In the genomic region with DNA sequence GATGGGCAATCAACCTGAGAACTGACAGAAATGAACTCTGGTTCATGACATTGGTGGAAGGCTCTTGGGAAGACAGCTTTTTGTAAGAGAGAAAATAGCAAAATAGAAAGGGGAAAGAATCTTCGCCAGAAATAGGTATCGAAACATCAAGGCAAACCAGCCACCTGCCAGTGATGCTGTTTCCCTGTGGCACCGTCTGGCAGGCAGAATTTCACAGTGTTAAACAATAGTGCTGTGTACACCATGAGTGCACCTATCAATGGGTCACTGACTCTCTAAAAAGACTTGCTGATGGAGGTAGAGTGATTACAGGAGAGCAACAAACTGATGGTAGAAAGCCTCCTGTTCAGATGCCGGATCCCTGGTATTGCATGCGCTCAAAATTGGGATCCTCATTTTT, we compare ENCODE assay signal across 28 cellular contexts.
DNase-seq lines count a peak whose midpoint lies in the region; ATAC-seq and TF ChIP-seq lines count a peak whose summit lies in the region.
"Had no signal": no experiment of that assay in that cellular context is flagged by ENCODE, and none has a peak within 500 bp of the region (broad histone marks: within the 10 kb centered on the region; RNA-seq: fewer than 3 reads in every experiment).

No MANE protein-coding gene starts in this region.

- no peaks in the 10 kb centered on the region for H3K9me3 Mint-ChIP-seq in glutamatergic neuron (ENCODE audit: unreplicated experiment)
- H3K9me3 Mint-ChIP-seq in activated T-cell treated with anti-CD3 and anti-CD28 coated beads, Interleukin-2, amount 50 U/mL, for 24 hours, result no peaks in the 10 kb centered on the region

- no peak overlapping the region for H3K4me3 ChIP-seq in psoas muscle
- H3K4me3 ChIP-seq: colonic mucosa, esophagus squamous epithelium, GM12878, hepatocyte, SJCRH30, transverse colon had no signal

- peaks cover 21% of the 10 kb centered on the region for H3K4me1 Mint-ChIP-seq in glutamatergic neuron (ENCODE audit: low read depth, unreplicated experiment)
- H3K4me1 Mint-ChIP-seq in activated T-cell treated with anti-CD3 and anti-CD28 coated beads, Interleukin-2, amount 50 U/mL, for 24 hours (ENCODE audit: low read depth), result no peaks in the 10 kb centered on the region
- H3K4me1 Mint-ChIP-seq: activated naive CD4-positive, alpha-beta T cell treated with anti-CD3 and anti-CD28 coated beads, Interleukin-2, amount 50 U/mL, for 24 hours; activated T-helper 17 cell treated with anti-CD3 and anti-CD28 coated beads, Interleukin-2, amount 50 U/mL, for 72 hours; CD4-positive, alpha-beta memory T cell; endodermal cell had no signal

- H3K27ac ChIP-seq in psoas muscle, result no peak overlapping the region
- H3K27ac ChIP-seq: 22Rv1, colonic mucosa, esophagus squamous epithelium, hepatocyte, SJCRH30, transverse colon had no signal

- H3K9me3 ChIP-seq in psoas muscle, result no peaks in the 10 kb centered on the region
- H3K9me3 ChIP-seq: colonic mucosa, esophagus squamous epithelium, SJCRH30, transverse colon had no signal

- no peak overlapping the region for H3K4me3 Mint-ChIP-seq in glutamatergic neuron (ENCODE audit: unreplicated experiment)
- no peak overlapping the region for H3K4me3 Mint-ChIP-seq in activated T-cell treated with anti-CD3 and anti-CD28 coated beads, Interleukin-2, amount 50 U/mL, for 24 hours
- H3K4me3 Mint-ChIP-seq: activated naive CD4-positive, alpha-beta T cell treated with anti-CD3 and anti-CD28 coated beads, Interleukin-2, amount 50 U/mL, for 24 hours; activated T-helper 17 cell treated with anti-CD3 and anti-CD28 coated beads, Interleukin-2, amount 50 U/mL, for 72 hours; CD4-positive, alpha-beta memory T cell; endodermal cell had no signal

- DNase-seq in DMS 273 (lab: John Stamatoyannopoulos, UW; ENCODE audit: unreplicated experiment), result peak; percentile 25
- DNase-seq in DMS 273 treated with DMSO at 0.1 percent for 48 hours (lab: John Stamatoyannopoulos, UW), result no peak
- DNase-seq in NCI-H128 (lab: John Stamatoyannopoulos, UW; ENCODE audit: unreplicated experiment), result peak; percentile 37
- DNase-seq in NCI-H345 (lab: John Stamatoyannopoulos, UW), result peak; percentile 93
- no peak for DNase-seq in glutamatergic neuron
- no peak for DNase-seq in psoas muscle
- DNase-seq in activated T-cell treated with anti-CD3 and anti-CD28 coated beads, Interleukin-2, amount 50 U/mL, for 24 hours, result no peak
- DNase-seq: activated CD4-positive, alpha-beta T cell treated with anti-CD3 and anti-CD28 coated beads, Interleukin-2, amount 50 U/mL, for 48 hours; activated CD8-positive, alpha-beta memory T cell treated with anti-CD3 and anti-CD28 coated beads, Interleukin-2, amount 50 U/mL, for 4 hours; CD4-positive, alpha-beta memory T cell; colonic mucosa; endodermal cell; esophagus squamous epithelium; H7; Kasumi-1; left colon; mesenchymal stem cell; NCI-H1930; NCI-H526; OCI-M1; SJCRH30; transverse colon had no signal

- H3K27ac Mint-ChIP-seq in glutamatergic neuron (ENCODE audit: unreplicated experiment), result peak overlapping the region; percentile 41
- no peak overlapping the region for H3K27ac Mint-ChIP-seq in activated T-cell treated with anti-CD3 and anti-CD28 coated beads, Interleukin-2, amount 50 U/mL, for 24 hours
- H3K27ac Mint-ChIP-seq: activated naive CD4-positive, alpha-beta T cell treated with anti-CD3 and anti-CD28 coated beads, Interleukin-2, amount 50 U/mL, for 24 hours; activated T-helper 17 cell treated with anti-CD3 and anti-CD28 coated beads, Interleukin-2, amount 50 U/mL, for 72 hours; endodermal cell had no signal

- WGBS in psoas muscle, 3 donors, result 86 to 91% (median 89%) methylated on average over 5 of the region's 5 CpGs

- ATAC-seq in psoas muscle, result no peak
- no peak for ATAC-seq in GM21737 (IDR thresholded peaks at IDR 0.05; ENCODE audit: unreplicated experiment)
- ATAC-seq: activated T-helper 17 cell treated with anti-CD3 and anti-CD28 coated beads, Interleukin-2, amount 50 U/mL, for 72 hours; GM12878; left colon had no signal

- no peaks in the 10 kb centered on the region for H3K36me3 Mint-ChIP-seq in glutamatergic neuron (ENCODE audit: unreplicated experiment)
- H3K36me3 Mint-ChIP-seq in activated T-cell treated with anti-CD3 and anti-CD28 coated beads, Interleukin-2, amount 50 U/mL, for 24 hours (ENCODE audit: low read depth), result no peaks in the 10 kb centered on the region
- H3K36me3 Mint-ChIP-seq: activated naive CD4-positive, alpha-beta T cell treated with anti-CD3 and anti-CD28 coated beads, Interleukin-2, amount 50 U/mL, for 24 hours; CD4-positive, alpha-beta memory T cell had no signal

- H3K27me3 Mint-ChIP-seq in glutamatergic neuron (ENCODE audit: unreplicated experiment), result no peaks in the 10 kb centered on the region
- H3K27me3 Mint-ChIP-seq in activated T-cell treated with anti-CD3 and anti-CD28 coated beads, Interleukin-2, amount 50 U/mL, for 24 hours, result no peaks in the 10 kb centered on the region
- H3K27me3 Mint-ChIP-seq: activated naive CD4-positive, alpha-beta T cell treated with anti-CD3 and anti-CD28 coated beads, Interleukin-2, amount 50 U/mL, for 24 hours; activated T-helper 17 cell treated with anti-CD3 and anti-CD28 coated beads, Interleukin-2, amount 50 U/mL, for 72 hours; CD4-positive, alpha-beta memory T cell had no signal

- no peaks in the 10 kb centered on the region for H3K27me3 ChIP-seq in psoas muscle (ENCODE audit: insufficient read depth in 3 of 3, low read length in 2 of 3)
- H3K27me3 ChIP-seq: colonic mucosa, esophagus squamous epithelium, hepatocyte, SJCRH30, transverse colon had no signal

- TF ChIP-seq CTCF in glutamatergic neuron (IDR thresholded peaks at IDR 0.05; ENCODE audit: partially characterized antibody, unreplicated experiment) (no peak), psoas muscle (IDR thresholded peaks at IDR 0.05) (no peak)

- intact Hi-C loops in psoas muscle (cut with DNase I), result no loop called here

- H3K36me3 ChIP-seq in psoas muscle (ENCODE audit: insufficient read depth in 1 of 2, low read depth in 1 of 2), result no peaks in the 10 kb centered on the region
- H3K36me3 ChIP-seq: colonic mucosa, esophagus squamous epithelium, SJCRH30, transverse colon had no signal

- H3K4me1 ChIP-seq in psoas muscle, result no peaks in the 10 kb centered on the region
- H3K4me1 ChIP-seq: colonic mucosa, esophagus squamous epithelium, SJCRH30, transverse colon had no signal

Comparison
In these comparisons a context has a peak if more than half of its experiments do, and no peak if none do; other contexts are left out.
1. DNase-seq: peak in DMS 273 (single experiment), NCI-H128 (single experiment) and NCI-H345 (single experiment); none in DMS 273 treated with DMSO at 0.1 percent for 48 hours (single experiment), glutamatergic neuron (single experiment), psoas muscle (0 of 2) and activated T-cell treated with anti-CD3 and anti-CD28 coated beads, Interleukin-2, amount 50 U/mL, for 24 hours (single experiment).